Comparison of ENCODE assay signal across 8 cellular contexts in the genomic region with DNA sequence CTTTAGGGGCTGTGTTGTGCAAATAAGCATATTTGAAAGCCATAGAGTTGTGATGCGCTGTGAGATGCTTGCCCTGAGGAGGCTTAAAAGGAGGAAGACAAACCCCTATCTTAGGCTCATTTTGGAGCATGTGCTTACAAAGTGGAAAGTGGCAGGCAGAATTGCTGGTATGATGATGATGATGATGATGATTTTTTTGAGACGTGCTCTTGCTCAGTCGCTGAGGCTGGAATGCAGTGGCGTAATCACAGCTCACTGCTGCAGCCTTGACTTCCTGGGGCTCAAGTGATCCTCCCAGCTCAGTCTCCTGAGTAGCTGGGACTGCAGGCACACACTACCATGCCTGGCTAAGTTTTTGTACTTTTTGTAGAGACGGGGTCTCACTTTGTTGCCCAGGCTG. TPM values are rescaled to one million over a fixed set of nuclear protein-coding genes. Genes with fewer than 3 reads are reported as not detected.
DNase-seq lines count a peak whose midpoint lies in the region; ATAC-seq, FAIRE-seq and TF ChIP-seq lines count a peak whose summit lies in the region.

No MANE protein-coding gene starts in this region.

- peak overlapping the region; percentile 89 for H3K4me3 Mint-ChIP-seq in neural progenitor cell

- H3K4me3 ChIP-seq in GM08714 (ENCODE audit: low read length) (peak overlapping the region; percentile 93), duodenal mucosa (ENCODE audit: low read depth in 1 of 2, low read length in 2 of 2) (peak overlapping the region; percentile 68 to 95), neural progenitor cell (peak overlapping the region; percentile 67)

- no peak overlapping the region for H2AFZ ChIP-seq in neural progenitor cell (replicated peaks)

- no peak for TF ChIP-seq CTCF in neural progenitor cell (IDR thresholded peaks at IDR 0.05)

- peaks cover 37 to 39% of the 10 kb centered on the region in 2 donors for H3K4me1 ChIP-seq in duodenal mucosa (ENCODE audit: control insufficient read depth in 1 of 2, insufficient read depth in 2 of 2, low read length in 2 of 2)
- H3K4me1 ChIP-seq in neural progenitor cell: peaks cover 10% of the 10 kb centered on the region

- H3K27me3 ChIP-seq in duodenal mucosa (ENCODE audit: control insufficient read depth in 1 of 2, insufficient read depth in 2 of 2, low read length in 2 of 2) (no peaks in the 10 kb centered on the region), neural progenitor cell (no peaks in the 10 kb centered on the region)

- H4K20me1 ChIP-seq in neural progenitor cell (ENCODE audit: low read depth): peaks cover 24% of the 10 kb centered on the region

- H3K4me2 ChIP-seq in neural progenitor cell: peak overlapping the region; percentile 88

- H3K9ac ChIP-seq in duodenal mucosa (ENCODE audit: low read depth in 1 of 2, low read length in 2 of 2) (peak overlapping the region; percentile 72 to 94), neural progenitor cell (peak overlapping the region; percentile 85)

- DNase-seq in RCC 7860 (ENCODE audit: low spot score) (peak; percentile 59), neural progenitor cell (ENCODE audit: low spot score) (peak; percentile 25), COLO829 (ENCODE audit: low spot score) (no peak), 8988T (no peak)

- H3K27ac Mint-ChIP-seq in neural progenitor cell: no peak overlapping the region

- no peaks in the 10 kb centered on the region for H3K9me3 ChIP-seq in duodenal mucosa (ENCODE audit: control insufficient read depth in 1 of 2, low read length in 2 of 2)
- no peaks in the 10 kb centered on the region for H3K9me3 ChIP-seq in neural progenitor cell (ENCODE audit: low read depth)

- ATAC-seq in HG03439 (IDR thresholded peaks at IDR 0.05; ENCODE audit: unreplicated experiment): no peak
- ATAC-seq in HG02623 (IDR thresholded peaks at IDR 0.05; ENCODE audit: unreplicated experiment): no peak

- H3K79me2 ChIP-seq in neural progenitor cell (ENCODE audit: low read depth): peaks cover 67% of the 10 kb centered on the region

- H3K36me3 ChIP-seq in duodenal mucosa (ENCODE audit: control insufficient read depth in 1 of 2, insufficient read depth in 2 of 2, low read length in 2 of 2): peaks cover 6 to 17% of the 10 kb centered on the region in 2 donors
- peaks cover under 1% of the 10 kb centered on the region for H3K36me3 ChIP-seq in neural progenitor cell

- peaks cover 3% of the 10 kb centered on the region for H3K27me3 Mint-ChIP-seq in neural progenitor cell (ENCODE audit: insufficient read depth, low read depth)

- H3K27ac ChIP-seq in duodenal mucosa (ENCODE audit: low read depth, low read length) (no peak overlapping the region), neural progenitor cell (no peak overlapping the region)

- H3F3A ChIP-seq in neural progenitor cell (ENCODE audit: low read depth): peaks cover 23% of the 10 kb centered on the region

- H3K9me3 Mint-ChIP-seq in neural progenitor cell: no peaks in the 10 kb centered on the region

- peaks cover 18% of the 10 kb centered on the region for H3K36me3 Mint-ChIP-seq in neural progenitor cell

- no peak for FAIRE-seq in RCC 7860 (lab: Jason Lieb, UNC)

- peaks cover 31% of the 10 kb centered on the region for H3K4me1 Mint-ChIP-seq in neural progenitor cell

RNA-seq across cellular contexts. Expression of gene CNOT8, which starts 1.7 kb away (rescaled TPM):
- total RNA-seq in neural progenitor cell (ENCODE audit: low replicate concordance): 81.8 and 90.8 TPM in 2 replicates

RNA-seq across cellular contexts. Expression of gene FAXDC2, which starts 9.7 kb away (rescaled TPM):
- total RNA-seq in neural progenitor cell (ENCODE audit: low replicate concordance): 7.3 and 9.2 TPM in 2 replicates

Comparison
In these comparisons a context has a peak if more than half of its experiments do, and no peak if none do; other contexts are left out.
1. DNase-seq: peak in RCC 7860 (single experiment) and neural progenitor cell (single experiment); none in COLO829 (single experiment) and 8988T (single experiment).
2. Peak in every context shown above with its lines, with median percentiles within 50 percentile points of each other: H3K4me3 ChIP-seq.